Comparison of ENCODE assay signal across 27 cellular contexts in the genomic region with DNA sequence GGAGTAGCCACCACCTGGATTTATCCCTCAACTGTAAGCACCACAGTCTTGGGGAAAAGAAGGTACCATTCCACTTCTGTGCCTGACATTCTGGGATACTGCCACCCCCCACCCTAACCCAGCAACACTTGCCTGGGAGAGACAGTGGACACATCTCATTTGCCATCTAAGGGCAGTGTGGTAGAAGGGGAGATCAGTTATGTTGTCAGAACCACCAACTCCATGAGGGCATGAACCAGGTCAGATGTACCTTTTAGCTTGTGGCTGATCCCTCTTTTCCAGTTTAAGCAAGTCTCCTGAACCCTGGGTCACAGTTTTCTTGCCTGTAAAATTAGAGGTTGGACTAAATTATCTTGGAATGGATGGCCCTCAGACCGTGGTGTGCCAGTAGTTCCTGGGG.
"Had no signal": no experiment of that assay in that cellular context is flagged by ENCODE, and none has a peak within 500 bp of the region (broad histone marks: within the 10 kb centered on the region; RNA-seq: fewer than 3 reads in every experiment).

No MANE protein-coding gene starts in this region.

- H3K36me3 ChIP-seq: stomach, suprapubic skin, thoracic aorta, thyroid gland, tibial artery, tibial nerve, transverse colon, upper lobe of left lung, upper lobe of right lung, uterus had no signal

- H3K4me3 ChIP-seq: stomach, suprapubic skin, testis, thoracic aorta, thyroid gland, tibial artery, tibial nerve, transverse colon, upper lobe of left lung, upper lobe of right lung, uterus had no signal

- H3K4me1 Mint-ChIP-seq: stimulated activated effector memory CD8-positive, alpha-beta T cell treated with anti-CD3 and anti-CD28 coated beads, Interleukin-12 subunit alpha, Interleukin-12 subunit beta, amount 100 ng/mL, for 72 hours; stimulated activated naive CD8-positive, alpha-beta T cell treated with anti-CD3 and anti-CD28 coated beads, Interleukin-15, amount 100 ng/mL, for 72 hours had no signal

- H3K27ac Mint-ChIP-seq: stimulated activated effector memory CD8-positive, alpha-beta T cell treated with anti-CD3 and anti-CD28 coated beads, Interleukin-12 subunit alpha, Interleukin-12 subunit beta, amount 100 ng/mL, for 72 hours; stimulated activated memory B cell treated with anti-CD40 and anti-IgM and Interleukin-4, amounts not matched to agents 10 μg/mL and 1 μg/mL and 100 μg/mL, for 72 hours; stimulated activated naive B cell treated with anti-CD40 and anti-IgM and Interleukin-4, amounts not matched to agents 10 μg/mL and 1 μg/mL and 100 μg/mL, for 72 hours; stimulated activated naive CD8-positive, alpha-beta T cell treated with anti-CD3 and anti-CD28 coated beads, Interleukin-15, amount 100 ng/mL, for 72 hours; type B pancreatic cell had no signal

- DNase-seq: stimulated activated CD4-positive, alpha-beta T cell treated with anti-CD3 and anti-CD28 coated beads, Interleukin-2, amount 100 ng/mL, for 48 hours; stimulated activated CD4-positive, alpha-beta T cell treated with anti-CD3 and anti-CD28 coated beads, Interleukin-4, amount 100 ng/mL, for 1 hour; stimulated activated CD4-positive, alpha-beta T cell treated with anti-CD3 and anti-CD28 coated beads, Interleukin-4, amount 100 ng/mL, for 24 hours; stimulated activated CD4-positive, alpha-beta T cell treated with anti-CD3 and anti-CD28 coated beads, Interleukin-4, amount 100 ng/mL, for 4 hours; stimulated activated CD8-positive, alpha-beta memory T cell treated with anti-CD3 and anti-CD28 coated beads, Interleukin-4, amount 100 ng/mL, for 48 hours; stimulated activated naive B cell treated with anti-CD40 and anti-IgM and Interleukin-4, amounts not matched to agents 10 μg/mL and 1 μg/mL and 100 μg/mL, for 72 hours; stimulated activated naive CD4-positive, alpha-beta T cell; stimulated activated naive CD4-positive, alpha-beta T cell treated with Interleukin-2 at 50 U/mL for 16 hours; stimulated activated naive CD8-positive, alpha-beta T cell treated with anti-CD3 and anti-CD28 coated beads, Interleukin-15, amount 100 ng/mL, for 72 hours; stimulated activated naive CD8-positive, alpha-beta T cell treated with anti-CD3 and anti-CD28 coated beads, Interleukin-15, Interleukin-2, amounts not matched to agents 100 U/mL and 50 U/mL, for 24 hours; stomach; substantia nigra; testis; thyroid gland; tibial artery; transverse colon; trophoblast cell; upper lobe of left lung; upper lobe of right lung; uterus had no signal

- H3K9me3 Mint-ChIP-seq: stimulated activated effector memory CD8-positive, alpha-beta T cell treated with anti-CD3 and anti-CD28 coated beads, Interleukin-12 subunit alpha, Interleukin-12 subunit beta, amount 100 ng/mL, for 72 hours; stimulated activated memory B cell treated with anti-CD40 and anti-IgM and Interleukin-4, amounts not matched to agents 10 μg/mL and 1 μg/mL and 100 μg/mL, for 72 hours; stimulated activated naive B cell treated with anti-CD40 and anti-IgM and Interleukin-4, amounts not matched to agents 10 μg/mL and 1 μg/mL and 100 μg/mL, for 72 hours; stimulated activated naive CD8-positive, alpha-beta T cell treated with anti-CD3 and anti-CD28 coated beads, Interleukin-15, amount 100 ng/mL, for 72 hours; stimulated activated naive CD8-positive, alpha-beta T cell treated with anti-CD3 and anti-CD28 coated beads, Interleukin-15, Interleukin-2, amounts not matched to agents 100 ng/mL and 50 ng/mL, for 24 hours; type B pancreatic cell had no signal

- H3K27ac ChIP-seq: stomach, suprapubic skin, testis, thoracic aorta, thyroid gland, tibial artery, tibial nerve, transverse colon, upper lobe of left lung, upper lobe of right lung, uterus had no signal

- ATAC-seq: stimulated activated effector memory CD8-positive, alpha-beta T cell treated with anti-CD3 and anti-CD28 coated beads, Interleukin-12 subunit alpha, Interleukin-12 subunit beta, amount 100 ng/mL, for 72 hours; stimulated activated memory B cell treated with anti-CD40 and anti-IgM and Interleukin-4, amounts not matched to agents 10 μg/mL and 1 μg/mL and 100 μg/mL, for 72 hours; stimulated activated naive B cell treated with anti-CD40 and anti-IgM and Interleukin-4, amounts not matched to agents 10 μg/mL and 1 μg/mL and 100 μg/mL, for 72 hours; stimulated activated naive CD8-positive, alpha-beta T cell treated with anti-CD3 and anti-CD28 coated beads, Interleukin-15, amount 100 ng/mL, for 72 hours; stimulated activated naive CD8-positive, alpha-beta T cell treated with anti-CD3 and anti-CD28 coated beads, Interleukin-15, Interleukin-2, amounts not matched to agents 100 U/mL and 50 U/mL, for 24 hours; upper lobe of right lung had no signal

- H3K4me1 ChIP-seq: suprapubic skin, thyroid gland, transverse colon, upper lobe of left lung, upper lobe of right lung had no signal

- H3K4me3 Mint-ChIP-seq: stimulated activated effector memory CD8-positive, alpha-beta T cell treated with anti-CD3 and anti-CD28 coated beads, Interleukin-12 subunit alpha, Interleukin-12 subunit beta, amount 100 ng/mL, for 72 hours; stimulated activated memory B cell treated with anti-CD40 and anti-IgM and Interleukin-4, amounts not matched to agents 10 μg/mL and 1 μg/mL and 100 μg/mL, for 72 hours; stimulated activated naive B cell treated with anti-CD40 and anti-IgM and Interleukin-4, amounts not matched to agents 10 μg/mL and 1 μg/mL and 100 μg/mL, for 72 hours; stimulated activated naive CD8-positive, alpha-beta T cell treated with anti-CD3 and anti-CD28 coated beads, Interleukin-15, amount 100 ng/mL, for 72 hours; stimulated activated naive CD8-positive, alpha-beta T cell treated with anti-CD3 and anti-CD28 coated beads, Interleukin-15, Interleukin-2, amounts not matched to agents 100 ng/mL and 50 ng/mL, for 24 hours; type B pancreatic cell had no signal

- H3K36me3 Mint-ChIP-seq: stimulated activated effector memory CD8-positive, alpha-beta T cell treated with anti-CD3 and anti-CD28 coated beads, Interleukin-12 subunit alpha, Interleukin-12 subunit beta, amount 100 ng/mL, for 72 hours; stimulated activated memory B cell treated with anti-CD40 and anti-IgM and Interleukin-4, amounts not matched to agents 10 μg/mL and 1 μg/mL and 100 μg/mL, for 72 hours; stimulated activated naive B cell treated with anti-CD40 and anti-IgM and Interleukin-4, amounts not matched to agents 10 μg/mL and 1 μg/mL and 100 μg/mL, for 72 hours; type B pancreatic cell had no signal

- H3K27me3 Mint-ChIP-seq: stimulated activated naive CD8-positive, alpha-beta T cell treated with anti-CD3 and anti-CD28 coated beads, Interleukin-15, Interleukin-2, amounts not matched to agents 100 ng/mL and 50 ng/mL, for 24 hours; type B pancreatic cell had no signal

- H3K9me3 ChIP-seq: stomach, suprapubic skin, testis, thoracic aorta, thyroid gland, tibial artery, tibial nerve, transverse colon, upper lobe of left lung, upper lobe of right lung, uterus had no signal

- H3K27me3 ChIP-seq: stomach, suprapubic skin, testis, thyroid gland, tibial artery, tibial nerve, transverse colon, upper lobe of left lung, upper lobe of right lung, uterus had no signal
